In genomic region chr16:87712184-87712822, GRCh38 we compare ENCODE assay signal across 10 cellular contexts.
"Had no signal": no experiment of that assay in that cellular context is flagged by ENCODE, and none has a peak within 500 bp of the region (broad histone marks: within the 10 kb centered on the region; RNA-seq: fewer than 3 reads in every experiment).

No MANE protein-coding gene starts in this region.

- ATAC-seq: gastrocnemius medialis had no signal

- H3K4me1 ChIP-seq: gastrocnemius medialis, tibial artery had no signal

- H3K9me3 Mint-ChIP-seq: T-helper 1 cell treated with Interleukin-12 subunit alpha and Interleukin-12 subunit beta and Interleukin-4 antibody, amounts not matched to agents 30 μg/mL and 1 μg/mL, for 36 hours had no signal

- H3K4me3 ChIP-seq: gastrocnemius medialis, SK-N-MC, tibial artery had no signal

- H3K27me3 ChIP-seq: gastrocnemius medialis, tibial artery had no signal

- H3K9me3 ChIP-seq: gastrocnemius medialis, tibial artery had no signal

- H3K27ac Mint-ChIP-seq: T-helper 1 cell treated with Interleukin-12 subunit alpha and Interleukin-12 subunit beta and Interleukin-4 antibody, amounts not matched to agents 30 μg/mL and 1 μg/mL, for 36 hours had no signal

- H3K4me3 Mint-ChIP-seq: T-helper 1 cell treated with Interleukin-12 subunit alpha and Interleukin-12 subunit beta and Interleukin-4 antibody, amounts not matched to agents 30 μg/mL and 1 μg/mL, for 36 hours had no signal

- DNase-seq: activated CD4-positive, alpha-beta T cell treated with anti-CD3 and anti-CD28 coated beads, Interleukin-2, amount 50 U/mL, for 48 hours; activated CD4-positive, CD25-positive, alpha-beta regulatory T cell; gastrocnemius medialis; kidney glomerular epithelial cell; retina; stimulated activated CD4-positive, alpha-beta T cell treated with anti-CD3 and anti-CD28 coated beads, Interleukin-15, amount 100 ng/mL, for 24 hours; stimulated activated CD4-positive, alpha-beta T cell treated with anti-CD3 and anti-CD28 coated beads, Interleukin-4, amount 100 ng/mL, for 4 hours; tibial artery had no signal

- H3K27ac ChIP-seq: gastrocnemius medialis, SK-N-MC, tibial artery had no signal
